In the genomic region with DNA sequence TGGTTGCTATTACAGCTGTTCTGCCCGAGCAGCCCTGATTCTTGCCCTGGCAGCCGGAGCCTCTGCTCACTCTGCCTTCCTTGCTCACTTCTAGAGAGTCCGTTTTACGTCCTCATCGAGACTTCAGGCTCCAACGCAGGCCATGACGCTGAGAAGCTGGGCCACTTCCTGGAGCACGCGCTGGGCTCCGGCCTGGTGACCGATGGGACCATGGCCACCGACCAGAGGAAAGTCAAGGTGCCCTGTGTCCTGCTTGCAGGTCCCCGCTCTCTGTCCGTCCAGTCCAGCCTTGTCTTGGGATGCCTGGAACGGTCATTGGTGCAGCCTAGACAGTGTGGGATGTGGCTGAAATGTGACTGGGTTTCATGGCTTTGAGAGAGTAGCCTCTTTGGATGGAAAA, we compare ENCODE assay signal across 21 cellular contexts. TPM values are rescaled to one million over a fixed set of nuclear protein-coding genes. Genes with fewer than 3 reads are reported as not detected.
DNase-seq lines count a peak whose midpoint lies in the region; ATAC-seq and TF ChIP-seq lines count a peak whose summit lies in the region.
"Had no signal": no experiment of that assay in that cellular context is flagged by ENCODE, and none has a peak within 500 bp of the region (broad histone marks: within the 10 kb centered on the region; RNA-seq: fewer than 3 reads in every experiment).

No MANE protein-coding gene starts in this region.

- no peak overlapping the region for H2AFZ ChIP-seq in H9 (ENCODE audit: low read length)
- no peak overlapping the region for H2AFZ ChIP-seq in osteoblast (ENCODE audit: low read length)
- H2AFZ ChIP-seq: GM23248 had no signal

- H4K91ac ChIP-seq in H9 (ENCODE audit: insufficient read length, low read depth, low read length): no peak overlapping the region

- no peak overlapping the region for H4K8ac ChIP-seq in H9 (replicated peaks; ENCODE audit: insufficient read length, low read depth, low read length)

- H2AK5ac ChIP-seq in H9 (ENCODE audit: insufficient read length, low read length): no peak overlapping the region

- H3K4me3 Mint-ChIP-seq in H9: no peak overlapping the region; a peak in 1 of 5 replicates
- H3K4me3 Mint-ChIP-seq in activated T-helper 1 cell treated with anti-CD3 and anti-CD28 coated beads, Interleukin-12 subunit alpha, Interleukin-12 subunit beta, Interleukin-2, Interleukin-4 antibody, amounts not matched to agents 30 ng/mL and 10 ng/mL and 1 ng/mL, durations not matched to agents 14 hours and 24 hours and 36 hours: no peak overlapping the region
- H3K4me3 Mint-ChIP-seq: B cell; CD4-positive, alpha-beta T cell; IgD-negative memory B cell had no signal

- H2BK15ac ChIP-seq in H9 (ENCODE audit: low read depth, low read length): no peak overlapping the region

- H3K4me2 ChIP-seq in H9 (ENCODE audit: insufficient read depth, insufficient read length, low read length) (no peak overlapping the region), osteoblast (ENCODE audit: insufficient read depth, low read length) (no peak overlapping the region)

- H3K23ac ChIP-seq in H9 (ENCODE audit: insufficient read length, low read depth, low read length): no peak overlapping the region

- intact Hi-C loops in right cardiac atrium (cut with DNase I): no loop called here
- intact Hi-C loops in left cardiac atrium (cut with DNase I): no loop called here
- intact Hi-C loops in activated T-helper 1 cell treated with anti-CD3 and anti-CD28 coated beads, Interleukin-12 subunit alpha, Interleukin-12 subunit beta, Interleukin-2, Interleukin-4 antibody, amounts not matched to agents 30 ng/mL and 10 ng/mL and 1 ng/mL, durations not matched to agents 14 hours and 24 hours and 36 hours (cut with micrococcal nuclease): no loop called here

- H4K20me1 ChIP-seq in H9 (ENCODE audit: control insufficient read depth, insufficient read depth, insufficient read length): no peaks in the 10 kb centered on the region
- H4K20me1 ChIP-seq in osteoblast (ENCODE audit: insufficient read depth, low read length): peaks cover 4% of the 10 kb centered on the region

- H3K56ac ChIP-seq in H9 (ENCODE audit: insufficient read length, low read depth, low read length): no peak overlapping the region

- peaks cover 29% of the 10 kb centered on the region for H3K36me3 ChIP-seq in osteoblast (ENCODE audit: insufficient read depth, low read length)

- H3K27me3 ChIP-seq in right cardiac atrium (ENCODE audit: control insufficient read depth, insufficient read depth) (no peaks in the 10 kb centered on the region), H9 (ENCODE audit: insufficient read depth, low read length) (no peaks in the 10 kb centered on the region), osteoblast (ENCODE audit: insufficient read depth, low read length) (no peaks in the 10 kb centered on the region)

- H3K4ac ChIP-seq in H9 (ENCODE audit: low read depth, low read length): no peak overlapping the region

- H2BK5ac ChIP-seq in H9 (ENCODE audit: insufficient read length, low read length): no peak overlapping the region

- H3K9ac ChIP-seq in H9 (ENCODE audit: extremely low read depth, insufficient read length, low read length): no peak overlapping the region
- H3K9ac ChIP-seq: GM23248 had no signal

- H2BK20ac ChIP-seq in H9 (ENCODE audit: low read depth, low read length, poor library complexity, severe bottlenecking): no peak overlapping the region

- no peak overlapping the region; a peak in 1 of 7 replicates for H3K27ac Mint-ChIP-seq in H9
- H3K27ac Mint-ChIP-seq in activated T-helper 1 cell treated with anti-CD3 and anti-CD28 coated beads, Interleukin-12 subunit alpha, Interleukin-12 subunit beta, Interleukin-2, Interleukin-4 antibody, amounts not matched to agents 30 ng/mL and 10 ng/mL and 1 ng/mL, durations not matched to agents 14 hours and 24 hours and 36 hours: no peak overlapping the region
- H3K27ac Mint-ChIP-seq: B cell; CD4-positive, alpha-beta T cell; IgD-negative memory B cell had no signal

- H3K36me3 Mint-ChIP-seq in H9 (ENCODE audit: insufficient read depth in 1 of 3, low read depth in 3 of 3): peaks cover 11 to 36% (median 34%) of the 10 kb centered on the region in 3 experiments; a peak in 6 of 7 replicates
- peaks cover 8% of the 10 kb centered on the region for H3K36me3 Mint-ChIP-seq in activated T-helper 1 cell treated with anti-CD3 and anti-CD28 coated beads, Interleukin-12 subunit alpha, Interleukin-12 subunit beta, Interleukin-2, Interleukin-4 antibody, amounts not matched to agents 30 ng/mL and 10 ng/mL and 1 ng/mL, durations not matched to agents 14 hours and 24 hours and 36 hours (ENCODE audit: low read depth)

- H3K79me2 ChIP-seq in H9 (ENCODE audit: insufficient read depth, low read length) (no peaks in the 10 kb centered on the region), osteoblast (ENCODE audit: insufficient read depth, low read length) (no peaks in the 10 kb centered on the region)

- H3K4me1 Mint-ChIP-seq in H9: no peaks in the 10 kb centered on the region
- H3K4me1 Mint-ChIP-seq in activated T-helper 1 cell treated with anti-CD3 and anti-CD28 coated beads, Interleukin-12 subunit alpha, Interleukin-12 subunit beta, Interleukin-2, Interleukin-4 antibody, amounts not matched to agents 30 ng/mL and 10 ng/mL and 1 ng/mL, durations not matched to agents 14 hours and 24 hours and 36 hours (ENCODE audit: low read depth): no peaks in the 10 kb centered on the region
- H3K4me1 Mint-ChIP-seq: B cell, IgD-negative memory B cell had no signal

- WGBS in right cardiac atrium: 86% methylated on average over 15 of the region's 15 CpGs
- WGBS in H9 (ENCODE audit: extremely low coverage, insufficient read length, low lambda C conversion rate): no CpG with 5 or more reads among the region's 15 CpGs

- no peak overlapping the region for H3K27ac ChIP-seq in right cardiac atrium (ENCODE audit: low read length)
- H3K27ac ChIP-seq in H9 (ENCODE audit: insufficient read length, low read depth, low read length): no peak overlapping the region
- no peak overlapping the region for H3K27ac ChIP-seq in osteoblast (ENCODE audit: low read depth, low read length)
- H3K27ac ChIP-seq: C4-2B, GM23248, HL-60 had no signal

- no peak overlapping the region for H4K5ac ChIP-seq in H9 (ENCODE audit: insufficient read length, low read depth, low read length)

- no peaks in the 10 kb centered on the region; a peak in 2 of 5 replicates for H3K9me3 Mint-ChIP-seq in H9
- no peaks in the 10 kb centered on the region for H3K9me3 Mint-ChIP-seq in activated T-helper 1 cell treated with anti-CD3 and anti-CD28 coated beads, Interleukin-12 subunit alpha, Interleukin-12 subunit beta, Interleukin-2, Interleukin-4 antibody, amounts not matched to agents 30 ng/mL and 10 ng/mL and 1 ng/mL, durations not matched to agents 14 hours and 24 hours and 36 hours
- H3K9me3 Mint-ChIP-seq: CD4-positive, alpha-beta T cell had no signal

- H3K4me3 ChIP-seq in right cardiac atrium (ENCODE audit: low read length) (no peak overlapping the region), osteoblast (ENCODE audit: insufficient read depth, low read length) (no peak overlapping the region)
- H3K4me3 ChIP-seq: GM23248 had no signal

- no peak overlapping the region for H3K18ac ChIP-seq in H9 (ENCODE audit: insufficient read length, low read depth, low read length)

- DNase-seq in right cardiac atrium: peak in 2 of 3 donors; percentile 20 to 44
- DNase-seq in left cardiac atrium: no peak
- DNase-seq in H9: peak; percentile 20
- DNase-seq in osteoblast (ENCODE audit: insufficient read length, low spot score, missing footprints): peak; percentile 82
- no peak for DNase-seq in occipital lobe (lab: John Stamatoyannopoulos, UW)
- DNase-seq in activated T-helper 1 cell treated with anti-CD3 and anti-CD28 coated beads, Interleukin-12 subunit alpha, Interleukin-12 subunit beta, Interleukin-2, Interleukin-4 antibody, amounts not matched to agents 30 ng/mL and 10 ng/mL and 1 ng/mL, durations not matched to agents 14 hours and 24 hours and 36 hours (ENCODE audit: low spot score): no peak
- DNase-seq: Caco-2; CD4-positive, alpha-beta T cell; DMS153; DMS79; GDM1; GM23248; HCEC 1CT had no signal

- H2BK12ac ChIP-seq in H9 (ENCODE audit: insufficient read length, low read depth, low read length): no peak overlapping the region

- no peak overlapping the region for H3T11ph ChIP-seq in H9 (ENCODE audit: low read length)

- H3K9me3 ChIP-seq in right cardiac atrium (ENCODE audit: control insufficient read depth, low read length) (no peaks in the 10 kb centered on the region), H9 (ENCODE audit: control insufficient read depth, low read depth, low read length) (no peaks in the 10 kb centered on the region), osteoblast (ENCODE audit: low read depth, low read length) (no peaks in the 10 kb centered on the region)
- H3K9me3 ChIP-seq: Caco-2 had no signal

- H3K23me2 ChIP-seq in H9 (ENCODE audit: insufficient read length, low read depth, low read length, poor library complexity, severe bottlenecking): no peaks in the 10 kb centered on the region

- H3K4me1 ChIP-seq in right cardiac atrium (ENCODE audit: control insufficient read depth, insufficient read depth, low read length): no peaks in the 10 kb centered on the region
- H3K4me1 ChIP-seq in H9 (ENCODE audit: insufficient read depth, low read length): no peaks in the 10 kb centered on the region
- H3K4me1 ChIP-seq in osteoblast (ENCODE audit: insufficient read depth, low read length): no peaks in the 10 kb centered on the region
- H3K4me1 ChIP-seq: Caco-2 had no signal

- no peak for TF ChIP-seq CTCF in H9 (conservative IDR thresholded peaks at IDR 0.05)
- no peak for TF ChIP-seq CTCF in osteoblast (IDR thresholded peaks at IDR 0.05; ENCODE audit: extremely low read depth, low read depth, low read length)

- H3K27me3 Mint-ChIP-seq in H9 (ENCODE audit: low read depth): no peaks in the 10 kb centered on the region
- H3K27me3 Mint-ChIP-seq in activated T-helper 1 cell treated with anti-CD3 and anti-CD28 coated beads, Interleukin-12 subunit alpha, Interleukin-12 subunit beta, Interleukin-2, Interleukin-4 antibody, amounts not matched to agents 30 ng/mL and 10 ng/mL and 1 ng/mL, durations not matched to agents 14 hours and 24 hours and 36 hours (ENCODE audit: insufficient read depth): no peaks in the 10 kb centered on the region
- H3K27me3 Mint-ChIP-seq: B cell; CD4-positive, alpha-beta T cell; IgD-negative memory B cell had no signal

- H2BK120ac ChIP-seq in H9 (ENCODE audit: low read depth, low read length, poor library complexity, severe bottlenecking): no peak overlapping the region

- H3K14ac ChIP-seq in H9 (ENCODE audit: insufficient read depth, low read length): no peak overlapping the region; the same call in 1 of the 2 replicates

- H3K79me1 ChIP-seq in H9 (ENCODE audit: insufficient read depth, low read depth, low read length, poor library complexity, severe bottlenecking): no peaks in the 10 kb centered on the region

- ATAC-seq in right cardiac atrium (no peak), left cardiac atrium (no peak)

RNA-seq across cellular contexts. Expression of gene D2HGDH, which starts 16.7 kb away (rescaled TPM):
- total RNA-seq in right cardiac atrium (10 to 100 TPM; 16.1 to 22.3 (median 18.3) TPM), left cardiac atrium (10 to 100 TPM; 14.6 to 16.9 TPM), H9 (2021) (10.0 TPM in 2 replicates), osteoblast (14.1 and 15.6 TPM in 2 replicates), occipital lobe (8.0 TPM)
- 16.0 TPM for polyA plus RNA-seq in right cardiac atrium
- 27.1 and 28.7 TPM in 2 replicates for total RNA-seq in activated T-helper 1 cell treated with anti-CD3 and anti-CD28 coated beads, Interleukin-12 subunit alpha, Interleukin-12 subunit beta, Interleukin-2, Interleukin-4 antibody, amounts not matched to agents 30 ng/mL and 10 ng/mL and 1 ng/mL, durations not matched to agents 14 hours and 24 hours and 36 hours

RNA-seq across cellular contexts. Expression of gene GAL3ST2, which starts 25.5 kb away (rescaled TPM):
- under 1 TPM in 2 of 4 donors, not detected in 2; 0.23 to 0.29 TPM for total RNA-seq in right cardiac atrium
- polyA plus RNA-seq in right cardiac atrium: 0.09 TPM
- total RNA-seq in left cardiac atrium: under 1 TPM in 1 of 2 donors, not detected in 1; 0.44 TPM
- total RNA-seq in H9 (2021): 0.33 and 0.37 TPM in 2 replicates
- total RNA-seq in osteoblast: 0.29 and 0.36 TPM in 2 replicates
- 0.16 TPM for total RNA-seq in occipital lobe
- 0.51 and 0.60 TPM in 2 replicates for total RNA-seq in activated T-helper 1 cell treated with anti-CD3 and anti-CD28 coated beads, Interleukin-12 subunit alpha, Interleukin-12 subunit beta, Interleukin-2, Interleukin-4 antibody, amounts not matched to agents 30 ng/mL and 10 ng/mL and 1 ng/mL, durations not matched to agents 14 hours and 24 hours and 36 hours
- total RNA-seq: A172, B cell, Daoy, GM23248, H4, HT1080 had no signal
- polyA plus RNA-seq: GM23248, IgD-negative memory B cell had no signal

RNA-seq across cellular contexts. Expression of gene ING5, which starts 49.3 kb away (rescaled TPM):
- 10 to 100 TPM; 20.8 to 21.7 (median 21.0) TPM for total RNA-seq in right cardiac atrium
- polyA plus RNA-seq in right cardiac atrium: 25.6 TPM
- 10 to 100 TPM; 17.4 to 20.1 TPM for total RNA-seq in left cardiac atrium
- 60.4 and 66.0 TPM in 2 replicates for total RNA-seq in H9 (2021)
- 16.6 and 18.6 TPM in 2 replicates for total RNA-seq in osteoblast
- total RNA-seq in occipital lobe: 23.4 TPM
- 50.1 and 57.5 TPM in 2 replicates for total RNA-seq in activated T-helper 1 cell treated with anti-CD3 and anti-CD28 coated beads, Interleukin-12 subunit alpha, Interleukin-12 subunit beta, Interleukin-2, Interleukin-4 antibody, amounts not matched to agents 30 ng/mL and 10 ng/mL and 1 ng/mL, durations not matched to agents 14 hours and 24 hours and 36 hours

RNA-seq across cellular contexts. Expression of gene NEU4, which starts 57.8 kb away (rescaled TPM):
- 1 to 10 TPM in 1 of 4 donors, under 1 TPM in 2, not detected in 1; 0.17 to 1.4 (median 0.84) TPM for total RNA-seq in right cardiac atrium
- polyA plus RNA-seq in right cardiac atrium: 0.68 TPM
- under 1 TPM; 0.16 to 0.38 TPM for total RNA-seq in left cardiac atrium
- total RNA-seq in H9 (2021): 0.42 and 0.70 TPM in 2 replicates
- total RNA-seq in osteoblast: not detected in 2 replicates
- 0.31 TPM for total RNA-seq in occipital lobe
- total RNA-seq in activated T-helper 1 cell treated with anti-CD3 and anti-CD28 coated beads, Interleukin-12 subunit alpha, Interleukin-12 subunit beta, Interleukin-2, Interleukin-4 antibody, amounts not matched to agents 30 ng/mL and 10 ng/mL and 1 ng/mL, durations not matched to agents 14 hours and 24 hours and 36 hours: 0.61 and 0.80 TPM in 2 replicates
- total RNA-seq: A172, B cell, Daoy, GM23248, H4, HT1080 had no signal
- polyA plus RNA-seq: GM23248, IgD-negative memory B cell had no signal

Comparison
In these comparisons a context has a peak if more than half of its experiments do, and no peak if none do; other contexts are left out.
1. DNase-seq: peak in right cardiac atrium (2 of 3), H9 (single experiment) and osteoblast (single experiment); none in left cardiac atrium (single experiment), occipital lobe (single experiment) and activated T-helper 1 cell treated with anti-CD3 and anti-CD28 coated beads, Interleukin-12 subunit alpha, Interleukin-12 subunit beta, Interleukin-2, Interleukin-4 antibody, amounts not matched to agents 30 ng/mL and 10 ng/mL and 1 ng/mL, durations not matched to agents 14 hours and 24 hours and 36 hours (single experiment).